Comparison of ENCODE assay signal across 38 cellular contexts in genomic region chr2:119423811-119424210, GRCh38. TPM values are rescaled to one million over a fixed set of nuclear protein-coding genes. Genes with fewer than 3 reads are reported as not detected.
"Had no signal": no experiment of that assay in that cellular context is flagged by ENCODE, and none has a peak within 500 bp of the region (broad histone marks: within the 10 kb centered on the region; RNA-seq: fewer than 3 reads in every experiment).

No MANE protein-coding gene starts in this region.

- H3K27me3 ChIP-seq: adrenal gland, body of pancreas, esophagus muscularis mucosa, gastrocnemius medialis had no signal

- H3K27ac ChIP-seq: adrenal gland, body of pancreas, esophagus muscularis mucosa, foreskin keratinocyte, gastrocnemius medialis, WERI-Rb-1 had no signal

- H3K27ac Mint-ChIP-seq: activated CD4-positive, alpha-beta memory T cell treated with anti-CD3 and anti-CD28 coated beads for 36 hours; activated CD4-positive, alpha-beta T cell treated with anti-CD3 and anti-CD28 coated beads for 36 hours; activated CD4-positive, alpha-beta T cell treated with anti-CD3 and anti-CD28 coated beads, Interleukin-2, amount 10 ng/mL, durations not matched to agents 24 days and 14 days; activated CD8-positive, alpha-beta memory T cell treated with anti-CD3 and anti-CD28 coated beads, Interleukin-2, amount 10 ng/mL, durations not matched to agents 7 days and 5 days; activated CD8-positive, alpha-beta T cell treated with anti-CD3 and anti-CD28 coated beads, Interleukin-2, amount 10 ng/mL, durations not matched to agents 7 days and 5 days; activated naive CD4-positive, alpha-beta T cell treated with anti-CD3 and anti-CD28 coated beads for 36 hours; activated naive CD4-positive, alpha-beta T cell treated with anti-CD3 and anti-CD28 coated beads, Interleukin-2, amount 50 U/mL, for 24 hours; activated naive CD8-positive, alpha-beta T cell treated with anti-CD3 and anti-CD28 coated beads for 36 hours; activated naive CD8-positive, alpha-beta T cell treated with anti-CD3 and anti-CD28 coated beads, Interleukin-2, amount 50 U/mL, for 24 hours; activated T-helper 1 cell treated with anti-CD3 and anti-CD28 coated beads, Interleukin-12 subunit alpha, Interleukin-12 subunit beta, Interleukin-2, Interleukin-4 antibody, amounts not matched to agents 30 ng/mL and 10 ng/mL and 1 ng/mL, durations not matched to agents 14 hours and 24 hours and 36 hours; activated T-helper 2 cell treated with anti-CD3 and anti-CD28 coated beads, Interferon-gamma antibody, Interleukin-2, Interleukin-4, amounts not matched to agents 10 μg/mL and 5 μg/mL and 100 μg/mL, durations not matched to agents 14 hours and 24 hours and 36 hours; effector memory CD8-positive, alpha-beta T cell; T-helper 17 cell; T-helper 2 cell treated with Interferon-gamma antibody and Interleukin-4, amounts not matched to agents 5 μg/mL and 100 μg/mL, for 36 hours had no signal

- H3K9me3 Mint-ChIP-seq: activated CD4-positive, alpha-beta T cell treated with anti-CD3 and anti-CD28 coated beads, Interleukin-2, amount 10 ng/mL, durations not matched to agents 24 days and 14 days; activated naive CD4-positive, alpha-beta T cell treated with anti-CD3 and anti-CD28 coated beads, Interleukin-2, amount 50 U/mL, for 24 hours; activated T-helper 1 cell treated with anti-CD3 and anti-CD28 coated beads, Interleukin-12 subunit alpha, Interleukin-12 subunit beta, Interleukin-2, Interleukin-4 antibody, amounts not matched to agents 30 ng/mL and 10 ng/mL and 1 ng/mL, durations not matched to agents 14 hours and 24 hours and 36 hours; activated T-helper 2 cell treated with anti-CD3 and anti-CD28 coated beads, Interferon-gamma antibody, Interleukin-2, Interleukin-4, amounts not matched to agents 10 μg/mL and 5 μg/mL and 100 μg/mL, durations not matched to agents 14 hours and 24 hours and 36 hours; effector memory CD8-positive, alpha-beta T cell; T-helper 2 cell treated with Interferon-gamma antibody and Interleukin-4, amounts not matched to agents 5 μg/mL and 100 μg/mL, for 36 hours had no signal

- DNase-seq: activated CD4-positive, alpha-beta memory T cell treated with anti-CD3 and anti-CD28 coated beads for 36 hours; activated CD4-positive, alpha-beta T cell treated with anti-CD3 and anti-CD28 coated beads for 36 hours; activated CD4-positive, alpha-beta T cell treated with anti-CD3 and anti-CD28 coated beads, Interleukin-2, amount 10 ng/mL, durations not matched to agents 24 days and 14 days; activated CD4-positive, CD25-positive, alpha-beta regulatory T cell; activated CD4-positive, CD25-positive, alpha-beta regulatory T cell treated with anti-CD3 and anti-CD28 coated beads, Interleukin-2, amount 50 U/mL, for 72 hours; activated CD8-positive, alpha-beta memory T cell treated with anti-CD3 and anti-CD28 coated beads, Interleukin-2, amount 10 ng/mL, durations not matched to agents 7 days and 5 days; activated CD8-positive, alpha-beta memory T cell treated with anti-CD3 and anti-CD28 coated beads, Interleukin-2, amount 50 U/mL, for 4 hours; activated CD8-positive, alpha-beta T cell treated with anti-CD3 and anti-CD28 coated beads, Interleukin-2, amount 10 ng/mL, durations not matched to agents 7 days and 5 days; activated effector memory CD4-positive, alpha-beta T cell treated with anti-CD3 and anti-CD28 coated beads, Interleukin-2, amount 50 U/mL, for 16 hours; activated naive CD4-positive, alpha-beta T cell treated with anti-CD3 and anti-CD28 coated beads for 36 hours; activated naive CD8-positive, alpha-beta T cell treated with anti-CD3 and anti-CD28 coated beads for 36 hours; activated naive CD8-positive, alpha-beta T cell treated with anti-CD3 and anti-CD28 coated beads, Interleukin-2, amount 50 U/mL, for 24 hours; activated T-cell treated with anti-CD3 and anti-CD28 coated beads, Interleukin-2, amount 50 U/mL, for 1 hour; activated T-cell treated with anti-CD3 and anti-CD28 coated beads, Interleukin-2, amount 50 U/mL, for 48 hours; amygdala; aorta; body of pancreas; caudate nucleus; cortex of kidney; dermis blood vessel endothelial cell; effector CD4-positive, alpha-beta T cell; effector memory CD8-positive, alpha-beta T cell; erythroblast; gastrocnemius medialis; glutamatergic neuron; T-helper 1 cell; T-helper 17 cell; T1000; WERI-Rb-1 had no signal

- H3K4me3 ChIP-seq: adrenal gland, body of pancreas, esophagus muscularis mucosa, gastrocnemius medialis had no signal

- H3K36me3 Mint-ChIP-seq: activated CD4-positive, alpha-beta memory T cell treated with anti-CD3 and anti-CD28 coated beads for 36 hours; activated CD8-positive, alpha-beta memory T cell treated with anti-CD3 and anti-CD28 coated beads, Interleukin-2, amount 10 ng/mL, durations not matched to agents 7 days and 5 days; activated naive CD4-positive, alpha-beta T cell treated with anti-CD3 and anti-CD28 coated beads, Interleukin-2, amount 50 U/mL, for 24 hours; activated naive CD8-positive, alpha-beta T cell treated with anti-CD3 and anti-CD28 coated beads for 36 hours had no signal

- H3K9me3 ChIP-seq: adrenal gland, body of pancreas, esophagus muscularis mucosa, gastrocnemius medialis had no signal

- H3K4me1 Mint-ChIP-seq: activated CD4-positive, alpha-beta T cell treated with anti-CD3 and anti-CD28 coated beads for 36 hours; activated CD4-positive, alpha-beta T cell treated with anti-CD3 and anti-CD28 coated beads, Interleukin-2, amount 10 ng/mL, durations not matched to agents 24 days and 14 days; activated CD8-positive, alpha-beta memory T cell treated with anti-CD3 and anti-CD28 coated beads, Interleukin-2, amount 10 ng/mL, durations not matched to agents 7 days and 5 days; activated naive CD4-positive, alpha-beta T cell treated with anti-CD3 and anti-CD28 coated beads, Interleukin-2, amount 50 U/mL, for 24 hours; activated naive CD8-positive, alpha-beta T cell treated with anti-CD3 and anti-CD28 coated beads for 36 hours; activated naive CD8-positive, alpha-beta T cell treated with anti-CD3 and anti-CD28 coated beads, Interleukin-2, amount 50 U/mL, for 24 hours had no signal

- ATAC-seq: activated CD4-positive, alpha-beta T cell treated with anti-CD3 and anti-CD28 coated beads for 36 hours; activated CD8-positive, alpha-beta memory T cell treated with anti-CD3 and anti-CD28 coated beads, Interleukin-2, amount 10 ng/mL, durations not matched to agents 7 days and 5 days; activated CD8-positive, alpha-beta T cell treated with anti-CD3 and anti-CD28 coated beads, Interleukin-2, amount 10 ng/mL, durations not matched to agents 7 days and 5 days; activated naive CD8-positive, alpha-beta T cell treated with anti-CD3 and anti-CD28 coated beads, Interleukin-2, amount 50 U/mL, for 24 hours; body of pancreas; effector memory CD8-positive, alpha-beta T cell; gastrocnemius medialis; T-helper 17 cell had no signal

- H3K36me3 ChIP-seq: adrenal gland, esophagus muscularis mucosa, gastrocnemius medialis, WERI-Rb-1 had no signal

- H3K4me3 Mint-ChIP-seq: activated CD4-positive, alpha-beta memory T cell treated with anti-CD3 and anti-CD28 coated beads for 36 hours; activated CD4-positive, alpha-beta T cell treated with anti-CD3 and anti-CD28 coated beads for 36 hours; activated CD4-positive, alpha-beta T cell treated with anti-CD3 and anti-CD28 coated beads, Interleukin-2, amount 10 ng/mL, durations not matched to agents 24 days and 14 days; activated CD8-positive, alpha-beta memory T cell treated with anti-CD3 and anti-CD28 coated beads, Interleukin-2, amount 10 ng/mL, durations not matched to agents 7 days and 5 days; activated CD8-positive, alpha-beta T cell treated with anti-CD3 and anti-CD28 coated beads, Interleukin-2, amount 10 ng/mL, durations not matched to agents 7 days and 5 days; activated naive CD4-positive, alpha-beta T cell treated with anti-CD3 and anti-CD28 coated beads for 36 hours; activated naive CD4-positive, alpha-beta T cell treated with anti-CD3 and anti-CD28 coated beads, Interleukin-2, amount 50 U/mL, for 24 hours; activated naive CD8-positive, alpha-beta T cell treated with anti-CD3 and anti-CD28 coated beads for 36 hours; activated naive CD8-positive, alpha-beta T cell treated with anti-CD3 and anti-CD28 coated beads, Interleukin-2, amount 50 U/mL, for 24 hours; activated T-helper 1 cell treated with anti-CD3 and anti-CD28 coated beads, Interleukin-12 subunit alpha, Interleukin-12 subunit beta, Interleukin-2, Interleukin-4 antibody, amounts not matched to agents 30 ng/mL and 10 ng/mL and 1 ng/mL, durations not matched to agents 14 hours and 24 hours and 36 hours; effector memory CD8-positive, alpha-beta T cell; T-helper 17 cell; T-helper 2 cell treated with Interferon-gamma antibody and Interleukin-4, amounts not matched to agents 5 μg/mL and 100 μg/mL, for 36 hours had no signal

- FAIRE-seq: colon had no signal

- H3K4me1 ChIP-seq: gastrocnemius medialis had no signal

RNA-seq across cellular contexts. Expression of gene TMEM37, which starts 7.8 kb away (rescaled TPM):
- total RNA-seq: activated CD4-positive, alpha-beta memory T cell treated with anti-CD3 and anti-CD28 coated beads for 36 hours; activated CD4-positive, alpha-beta T cell treated with anti-CD3 and anti-CD28 coated beads for 36 hours; activated CD4-positive, alpha-beta T cell treated with anti-CD3 and anti-CD28 coated beads, Interleukin-2, amount 10 ng/mL, durations not matched to agents 24 days and 14 days; activated CD8-positive, alpha-beta memory T cell treated with anti-CD3 and anti-CD28 coated beads for 36 hours; activated CD8-positive, alpha-beta memory T cell treated with anti-CD3 and anti-CD28 coated beads, Interleukin-2, amount 10 ng/mL, durations not matched to agents 7 days and 5 days; activated CD8-positive, alpha-beta T cell treated with anti-CD3 and anti-CD28 coated beads, Interleukin-2, amount 10 ng/mL, durations not matched to agents 7 days and 5 days; activated naive CD4-positive, alpha-beta T cell treated with anti-CD3 and anti-CD28 coated beads for 36 hours; activated naive CD8-positive, alpha-beta T cell treated with anti-CD3 and anti-CD28 coated beads for 36 hours; activated T-helper 1 cell treated with anti-CD3 and anti-CD28 coated beads, Interleukin-12 subunit alpha, Interleukin-12 subunit beta, Interleukin-2, Interleukin-4 antibody, amounts not matched to agents 30 ng/mL and 10 ng/mL and 1 ng/mL, durations not matched to agents 14 hours and 24 hours and 36 hours; T-helper 17 cell had no signal
